In the genomic region with DNA sequence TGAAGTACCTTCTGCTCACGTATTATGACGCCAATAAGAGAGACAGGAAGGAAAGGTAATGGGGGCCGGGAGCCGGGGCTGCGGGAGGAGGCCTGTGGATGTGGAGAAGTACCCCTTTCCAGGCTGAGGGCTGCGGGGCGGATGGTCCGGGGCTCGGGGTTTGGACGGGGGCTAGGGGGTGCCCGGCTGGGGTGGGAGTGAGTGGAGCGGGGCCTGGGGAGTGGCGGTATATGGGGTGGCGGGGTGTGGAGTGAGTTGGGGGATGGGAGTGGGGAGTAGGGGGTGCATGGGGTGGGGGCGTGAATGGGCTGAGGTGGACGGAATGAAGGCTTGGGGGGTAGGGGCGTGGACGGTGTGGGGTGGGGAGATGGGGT, we compare ENCODE assay signal across 7 cellular contexts. TPM values are rescaled to one million over a fixed set of nuclear protein-coding genes. Genes with fewer than 3 reads are reported as not detected.
DNase-seq lines count a peak whose midpoint lies in the region; ATAC-seq and TF ChIP-seq lines count a peak whose summit lies in the region.
"Not testable (repeated sequence)": the region's sequence is repeated elsewhere in the genome, so short reads cannot be mapped to it uniquely, and the experiment has no call there.

No MANE protein-coding gene starts in this region.

- not testable (repeated sequence) for H3K4me1 ChIP-seq in heart right ventricle; mucosa of descending colon (ENCODE audit: low read depth)

- peak overlapping the region; percentile 85 to 99 (median 94) for H3K27ac ChIP-seq in heart right ventricle

- TF ChIP-seq CTCF in chondrocyte (IDR thresholded peaks at IDR 0.05); heart right ventricle (IDR thresholded peaks at IDR 0.05); mucosa of descending colon (IDR thresholded peaks at IDR 0.05): not testable (repeated sequence)

- peaks cover 16% of the 10 kb centered on the region for H3K27me3 Mint-ChIP-seq in activated CD8-positive, alpha-beta memory T cell treated with anti-CD3 and anti-CD28 coated beads, Interleukin-2, amount 10 ng/mL, durations not matched to agents 7 days and 5 days
- not testable (repeated sequence) for H3K27me3 Mint-ChIP-seq in chondrocyte (ENCODE audit: low read depth)

- CTCF ChIA-PET in activated CD8-positive, alpha-beta memory T cell treated with anti-CD3 and anti-CD28 coated beads, Interleukin-2, amount 10 ng/mL, durations not matched to agents 7 days and 5 days (lab: Charles Lee): interaction anchor here (2.9 to 3.7 kb wide), 3 partner anchors 102 to 256 kb away, joined by 27 to 48 read pairs (median 33); a partner anchor contains a TSS

- not testable (repeated sequence) for DNase-seq in MG63; activated CD8-positive, alpha-beta memory T cell treated with anti-CD3 and anti-CD28 coated beads, Interleukin-2, amount 10 ng/mL, durations not matched to agents 7 days and 5 days; chondrocyte (ENCODE audit: low spot score); skeletal muscle cell (ENCODE audit: low read depth)
- peak in 1 of 2 donors; percentile 37 for DNase-seq in heart right ventricle
- DNase-seq in mucosa of descending colon: peak; percentile 21 to 68 (median 48)

- H3K36me3 Mint-ChIP-seq in activated CD8-positive, alpha-beta memory T cell treated with anti-CD3 and anti-CD28 coated beads, Interleukin-2, amount 10 ng/mL, durations not matched to agents 7 days and 5 days; chondrocyte (ENCODE audit: low read depth): not testable (repeated sequence)

- 1 to 2% methylated on average over 14 to 16 of the region's 18 CpGs for whole genome bisulfite sequencing in heart right ventricle, 2 donors

- intact Hi-C loops in heart right ventricle (cut with DNase I): loop anchor here in 3 of 10 donors (5.0 to 10.0 kb wide), 3 partner anchors 102 to 259 kb away; a partner anchor contains a TSS
- intact Hi-C loops in mucosa of descending colon (cut with DNase I, micrococcal nuclease): not testable (repeated sequence)

- peak overlapping the region; percentile 97 for H3K27ac Mint-ChIP-seq in activated CD8-positive, alpha-beta memory T cell treated with anti-CD3 and anti-CD28 coated beads, Interleukin-2, amount 10 ng/mL, durations not matched to agents 7 days and 5 days
- H3K27ac Mint-ChIP-seq in chondrocyte (ENCODE audit: unreplicated experiment): peak overlapping the region; percentile 97

- ATAC-seq in GM19372 (IDR thresholded peaks at IDR 0.05; ENCODE audit: low read depth, unreplicated experiment): peak; percentile 26
- ATAC-seq in activated CD8-positive, alpha-beta memory T cell treated with anti-CD3 and anti-CD28 coated beads, Interleukin-2, amount 10 ng/mL, durations not matched to agents 7 days and 5 days; mucosa of descending colon: not testable (repeated sequence)
- ATAC-seq in heart right ventricle: peak in 7 of 8 donors; percentile 36 to 83 (median 51)

- not testable (repeated sequence) for H3K27me3 ChIP-seq in MG63, heart right ventricle

- not testable (repeated sequence) for H3K4me1 Mint-ChIP-seq in activated CD8-positive, alpha-beta memory T cell treated with anti-CD3 and anti-CD28 coated beads, Interleukin-2, amount 10 ng/mL, durations not matched to agents 7 days and 5 days; chondrocyte (ENCODE audit: low read depth)

- not testable (repeated sequence) for H3K9me3 Mint-ChIP-seq in activated CD8-positive, alpha-beta memory T cell treated with anti-CD3 and anti-CD28 coated beads, Interleukin-2, amount 10 ng/mL, durations not matched to agents 7 days and 5 days (ENCODE audit: low read depth); chondrocyte (ENCODE audit: low read depth)

- H3K4me3 ChIP-seq in MG63 (peak overlapping the region; percentile 90), heart right ventricle (peak overlapping the region; percentile 65 to 94 (median 86)), mucosa of descending colon (peak overlapping the region; percentile 30), skeletal muscle cell (ENCODE audit: low read depth, low read length) (peak overlapping the region; percentile 62)

- H3K36me3 ChIP-seq in MG63; heart right ventricle; mucosa of descending colon (ENCODE audit: low read depth): not testable (repeated sequence)

- H3K9me3 ChIP-seq in MG63, heart right ventricle, mucosa of descending colon: not testable (repeated sequence)

- peak overlapping the region; percentile 95 for H3K4me3 Mint-ChIP-seq in activated CD8-positive, alpha-beta memory T cell treated with anti-CD3 and anti-CD28 coated beads, Interleukin-2, amount 10 ng/mL, durations not matched to agents 7 days and 5 days
- peak overlapping the region; percentile 99 for H3K4me3 Mint-ChIP-seq in chondrocyte (ENCODE audit: unreplicated experiment)

RNA-seq across cellular contexts. Expression of a gene that starts 0.9 kb away (rescaled TPM):
- 4.8 and 9.8 TPM in 2 replicates for total RNA-seq in MG63 (2014; rRNA removed; shearing (Covaris generic); ENCODE audit: low replicate concordance)
- total RNA-seq in activated CD8-positive, alpha-beta memory T cell treated with anti-CD3 and anti-CD28 coated beads, Interleukin-2, amount 10 ng/mL, durations not matched to agents 7 days and 5 days: 10 to 100 TPM; 37.6 to 85.4 TPM
- total RNA-seq in chondrocyte (20.6 to 37.3 TPM (median 23.4 TPM) in 3 replicates), heart right ventricle (1 to 10 TPM; 4.0 to 8.0 (median 6.2) TPM), mucosa of descending colon (10 to 100 TPM; 17.1 to 32.1 (median 26.4) TPM)
- 1 to 10 TPM in 1 of 2 donors, under 1 TPM in 1; 0.96 to 7.5 TPM for polyA plus RNA-seq in heart right ventricle

RNA-seq across cellular contexts. Expression of a gene that starts 19.2 kb away (rescaled TPM):
- total RNA-seq in MG63 (2014; rRNA removed; shearing (Covaris generic); ENCODE audit: low replicate concordance): 0.72 and 8.0 TPM in 2 replicates
- 10 to 100 TPM; 26.2 to 29.6 TPM for total RNA-seq in activated CD8-positive, alpha-beta memory T cell treated with anti-CD3 and anti-CD28 coated beads, Interleukin-2, amount 10 ng/mL, durations not matched to agents 7 days and 5 days
- 19.2 to 24.8 TPM (median 23.2 TPM) in 3 replicates for total RNA-seq in chondrocyte
- 10 to 100 TPM; 24.8 to 42.4 (median 33.2) TPM for total RNA-seq in heart right ventricle
- 10 to 100 TPM; 11.9 to 25.9 TPM for polyA plus RNA-seq in heart right ventricle
- 10 to 100 TPM in 1 of 3 donors, 1 to 10 TPM in 2; 5.3 to 13.4 (median 6.1) TPM for total RNA-seq in mucosa of descending colon

Comparison
In these comparisons a context has a peak if more than half of its experiments do, and no peak if none do; other contexts are left out.
1. H3K4me3 ChIP-seq: peak in every context shown above with its lines; median percentile 90 in MG63; 86 in heart right ventricle; 62 in skeletal muscle cell; 30 in mucosa of descending colon.